In genomic region chr9:105507096-105507495, GRCh38 we compare ENCODE assay signal across 22 cellular contexts. TPM values are rescaled to one million over a fixed set of nuclear protein-coding genes. Genes with fewer than 3 reads are reported as not detected.
A peak's percentile ranks its signal among the peaks of the same experiment; 100 is the strongest.
DNase-seq lines count a peak whose midpoint lies in the region; ATAC-seq, FAIRE-seq and TF ChIP-seq lines count a peak whose summit lies in the region.
"Had no signal": no experiment of that assay in that cellular context is flagged by ENCODE, and none has a peak within 500 bp of the region (broad histone marks: within the 10 kb centered on the region; RNA-seq: fewer than 3 reads in every experiment).

No MANE protein-coding gene starts in this region.

- H3K79me2 ChIP-seq in hepatocyte: no peaks in the 10 kb centered on the region

- peaks cover 3% of the 10 kb centered on the region for H3K36me3 Mint-ChIP-seq in activated CD4-positive, alpha-beta T cell treated with anti-CD3 and anti-CD28 coated beads, Interleukin-2, amount 10 ng/mL, durations not matched to agents 7 days and 5 days (ENCODE audit: low read depth)

- no peaks in the 10 kb centered on the region for H3K9me2 ChIP-seq in hepatocyte (replicated peaks; ENCODE audit: insufficient read depth)

- H3K4me2 ChIP-seq in hepatocyte: peak overlapping the region; percentile 51

- H3K9me3 ChIP-seq in hepatocyte (ENCODE audit: low read depth) (no peaks in the 10 kb centered on the region), transverse colon (no peaks in the 10 kb centered on the region)
- H3K9me3 ChIP-seq: HAP-1, Peyer's patch, SJSA1 had no signal

- no peak overlapping the region for H2AFZ ChIP-seq in hepatocyte
- H2AFZ ChIP-seq: GM23248 had no signal

- intact Hi-C loops in transverse colon (cut with DNase I; ENCODE audit: low total_unique reads) (no loop called here), Right ventricle myocardium inferior (cut with DNase I) (no loop called here)

- H3K27me3 ChIP-seq in hepatocyte: no peaks in the 10 kb centered on the region
- H3K27me3 ChIP-seq in transverse colon: no peaks in the 10 kb centered on the region
- H3K27me3 ChIP-seq: Peyer's patch, SJSA1 had no signal

- H3K27me3 Mint-ChIP-seq in activated CD4-positive, alpha-beta T cell treated with anti-CD3 and anti-CD28 coated beads, Interleukin-2, amount 10 ng/mL, durations not matched to agents 7 days and 5 days: no peaks in the 10 kb centered on the region

- in situ Hi-C loops in transverse colon (cut with MboI; ENCODE audit: low pct_ligation_motif_present in 1 of 4, low pct_unique_long_range_greater_than_20kb in 1 of 4, low sequenced_read_pairs in 3 of 4): no loop called here

- H3K4me3 ChIP-seq in hepatocyte (no peak overlapping the region), transverse colon (no peak overlapping the region)
- H3K4me3 ChIP-seq: GM23248, HAP-1, Peyer's patch, SJSA1 had no signal

- POLR2A ChIA-PET in activated CD4-positive, alpha-beta T cell treated with anti-CD3 and anti-CD28 coated beads, Interleukin-2, amount 10 ng/mL, durations not matched to agents 7 days and 5 days (lab: Charles Lee): no interaction called here

- TF ChIP-seq POLR2A in H54 (IDR thresholded peaks at IDR 0.05; ENCODE audit: low read depth, low read length) (no peak), transverse colon (IDR thresholded peaks at IDR 0.05) (no peak)

- peak; percentile 82 for FAIRE-seq in H54 (lab: Jason Lieb, UNC)
- FAIRE-seq in RCC 7860 (lab: Jason Lieb, UNC): peak; percentile 42
- FAIRE-seq: HTR-8/SVneo had no signal

- TF ChIP-seq CTCF in hepatocyte (IDR thresholded peaks at IDR 0.05; ENCODE audit: poor library complexity): no peak
- TF ChIP-seq CTCF in transverse colon (IDR thresholded peaks at IDR 0.05): no peak

- TF ChIP-seq EP300 in transverse colon (IDR thresholded peaks at IDR 0.05; ENCODE audit: low read depth): no peak

- H4K20me1 ChIP-seq in hepatocyte (ENCODE audit: insufficient read depth, poor library complexity, severe bottlenecking): no peaks in the 10 kb centered on the region

- peaks cover 4% of the 10 kb centered on the region for H3K4me1 Mint-ChIP-seq in activated CD4-positive, alpha-beta T cell treated with anti-CD3 and anti-CD28 coated beads, Interleukin-2, amount 10 ng/mL, durations not matched to agents 7 days and 5 days

- H3K27ac Mint-ChIP-seq in activated CD4-positive, alpha-beta T cell treated with anti-CD3 and anti-CD28 coated beads, Interleukin-2, amount 10 ng/mL, durations not matched to agents 7 days and 5 days: no peak overlapping the region

- H3K27ac ChIP-seq in hepatocyte: no peak overlapping the region
- peak overlapping the region; percentile 37 to 53 (median 44) for H3K27ac ChIP-seq in transverse colon
- H3K27ac ChIP-seq: C4-2B, GM23248, Peyer's patch, SJSA1 had no signal

- no peak overlapping the region for H3K4me3 Mint-ChIP-seq in activated CD4-positive, alpha-beta T cell treated with anti-CD3 and anti-CD28 coated beads, Interleukin-2, amount 10 ng/mL, durations not matched to agents 7 days and 5 days

- DNase-seq in H54 (ENCODE audit: insufficient read length, low spot score) (no peak), RCC 7860 (ENCODE audit: low spot score) (no peak), hepatocyte (ENCODE audit: low spot score) (no peak), transverse colon (no peak), cortex of kidney (lab: John Stamatoyannopoulos, UW) (no peak), Right ventricle myocardium inferior (ENCODE audit: missing footprints) (no peak)
- no peak for DNase-seq in activated CD4-positive, alpha-beta T cell treated with anti-CD3 and anti-CD28 coated beads, Interleukin-2, amount 10 ng/mL, durations not matched to agents 7 days and 5 days
- DNase-seq: DMS79 treated with DMSO at 0.1 percent for 48 hours; GM23248; Karpas-422; NCI-H1694; NCI-H2081; NCI-H2171; NCI-H345; NCI-H524; NCI-H774; NK-92 treated with Interleukin-12 subunit alpha and Interleukin-12 subunit beta, amount 100 ng/mL, for 24 hours; Peyer's patch had no signal

- 79% methylated on average over 1 of the region's 1 CpG for WGBS in hepatocyte (ENCODE audit: low lambda C conversion rate, missing lambda C conversion rate)
- 45 to 53% methylated on average over 1 of the region's 1 CpG for WGBS in transverse colon (ENCODE audit: low coverage in 1 of 2), 2 donors

- CTCF ChIA-PET in activated CD4-positive, alpha-beta T cell treated with anti-CD3 and anti-CD28 coated beads, Interleukin-2, amount 10 ng/mL, durations not matched to agents 7 days and 5 days (lab: Charles Lee): interaction anchor here (0.6 kb wide), 1 partner anchor 39 kb away, joined by 3 read pairs; no protein-coding TSS in a partner anchor

- ATAC-seq in Right ventricle myocardium inferior: no peak

- H3K36me3 ChIP-seq in hepatocyte (replicated peaks; ENCODE audit: insufficient read depth, low read depth) (no peaks in the 10 kb centered on the region), transverse colon (no peaks in the 10 kb centered on the region)
- H3K36me3 ChIP-seq: Peyer's patch had no signal

- H3K4me1 ChIP-seq in hepatocyte (ENCODE audit: insufficient read depth) (no peaks in the 10 kb centered on the region), transverse colon (peaks cover 0 to 22% (median 8%) of the 10 kb centered on the region in 4 donors)
- H3K4me1 ChIP-seq: Peyer's patch, SJSA1 had no signal

- no peaks in the 10 kb centered on the region for H3K9me3 Mint-ChIP-seq in activated CD4-positive, alpha-beta T cell treated with anti-CD3 and anti-CD28 coated beads, Interleukin-2, amount 10 ng/mL, durations not matched to agents 7 days and 5 days

RNA-seq across cellular contexts. Expression of gene FKTN, which starts 50.8 kb away (rescaled TPM):
- 27.1 and 37.2 TPM in 2 replicates for total RNA-seq in hepatocyte
- 1.8 and 4.8 TPM in 2 replicates for polyA plus RNA-seq in hepatocyte
- total RNA-seq in transverse colon: 10 to 100 TPM in 3 of 4 donors, 1 to 10 TPM in 1; 6.7 to 15.1 (median 14.5) TPM
- 6.5 TPM for total RNA-seq in Right ventricle myocardium inferior
- total RNA-seq in activated CD4-positive, alpha-beta T cell treated with anti-CD3 and anti-CD28 coated beads, Interleukin-2, amount 10 ng/mL, durations not matched to agents 7 days and 5 days: 10 to 100 TPM; 11.3 to 12.8 TPM

RNA-seq across cellular contexts. Expression of gene FSD1L, which starts 59.3 kb away (rescaled TPM):
- total RNA-seq in hepatocyte (7.3 and 9.3 TPM in 2 replicates), transverse colon (10 to 100 TPM in 1 of 4 donors, 1 to 10 TPM in 3; 1.8 to 16.8 (median 7.0) TPM), Right ventricle myocardium inferior (4.5 TPM)
- 1.1 and 2.5 TPM in 2 replicates for polyA plus RNA-seq in hepatocyte
- 1 to 10 TPM; 8.1 TPM for total RNA-seq in activated CD4-positive, alpha-beta T cell treated with anti-CD3 and anti-CD28 coated beads, Interleukin-2, amount 10 ng/mL, durations not matched to agents 7 days and 5 days
